Comparison of ENCODE assay signal across 32 cellular contexts in genomic region chr11:60783141-60783484, GRCh38. TPM values are rescaled to one million over a fixed set of nuclear protein-coding genes. Genes with fewer than 3 reads are reported as not detected.
"Had no signal": no experiment of that assay in that cellular context is flagged by ENCODE, and none has a peak within 500 bp of the region (broad histone marks: within the 10 kb centered on the region; RNA-seq: fewer than 3 reads in every experiment).

No MANE protein-coding gene starts in this region.

- ATAC-seq: activated CD4-positive, alpha-beta T cell treated with anti-CD3 and anti-CD28 coated beads for 36 hours; activated CD8-positive, alpha-beta memory T cell treated with anti-CD3 and anti-CD28 coated beads, Interleukin-2, amount 10 ng/mL, durations not matched to agents 7 days and 5 days; activated CD8-positive, alpha-beta T cell treated with anti-CD3 and anti-CD28 coated beads, Interleukin-2, amount 10 ng/mL, durations not matched to agents 7 days and 5 days; body of pancreas had no signal

- H3K4me3 Mint-ChIP-seq: activated CD4-positive, alpha-beta memory T cell treated with anti-CD3 and anti-CD28 coated beads for 36 hours; activated CD4-positive, alpha-beta T cell treated with anti-CD3 and anti-CD28 coated beads for 36 hours; activated CD4-positive, alpha-beta T cell treated with anti-CD3 and anti-CD28 coated beads, Interleukin-2, amount 10 ng/mL, durations not matched to agents 24 days and 14 days; activated CD8-positive, alpha-beta memory T cell treated with anti-CD3 and anti-CD28 coated beads, Interleukin-2, amount 10 ng/mL, durations not matched to agents 7 days and 5 days; activated CD8-positive, alpha-beta T cell treated with anti-CD3 and anti-CD28 coated beads, Interleukin-2, amount 10 ng/mL, durations not matched to agents 7 days and 5 days; activated naive CD8-positive, alpha-beta T cell; activated T-helper 1 cell treated with anti-CD3 and anti-CD28 coated beads, Interleukin-12 subunit alpha, Interleukin-12 subunit beta, Interleukin-2, Interleukin-4 antibody, amounts not matched to agents 30 ng/mL and 10 ng/mL and 1 ng/mL, durations not matched to agents 14 hours and 24 hours and 36 hours had no signal

- DNase-seq: activated CD4-positive, alpha-beta memory T cell treated with anti-CD3 and anti-CD28 coated beads for 36 hours; activated CD4-positive, alpha-beta T cell treated with anti-CD3 and anti-CD28 coated beads for 36 hours; activated CD4-positive, alpha-beta T cell treated with anti-CD3 and anti-CD28 coated beads, Interleukin-2, amount 10 ng/mL, durations not matched to agents 24 days and 14 days; activated CD4-positive, CD25-positive, alpha-beta regulatory T cell; activated CD4-positive, CD25-positive, alpha-beta regulatory T cell treated with anti-CD3 and anti-CD28 coated beads, Interleukin-2, amount 50 U/mL, for 72 hours; activated CD8-positive, alpha-beta memory T cell treated with anti-CD3 and anti-CD28 coated beads, Interleukin-2, amount 10 ng/mL, durations not matched to agents 7 days and 5 days; activated CD8-positive, alpha-beta memory T cell treated with anti-CD3 and anti-CD28 coated beads, Interleukin-2, amount 50 U/mL, for 4 hours; activated CD8-positive, alpha-beta T cell treated with anti-CD3 and anti-CD28 coated beads, Interleukin-2, amount 10 ng/mL, durations not matched to agents 7 days and 5 days; activated gamma-delta T cell treated with Interleukin-2 at 50 U/mL for 16 hours; activated naive CD4-positive, alpha-beta T cell treated with anti-CD3 and anti-CD28 coated beads, Interleukin-2, amount 50 U/mL, for 16 hours; activated naive CD4-positive, alpha-beta T cell treated with Interleukin-2 at 50 U/mL for 16 hours; activated T-cell treated with anti-CD3 and anti-CD28 coated beads, Interleukin-2, amount 50 U/mL, for 1 hour; activated T-cell treated with anti-CD3 and anti-CD28 coated beads, Interleukin-2, amount 50 U/mL, for 48 hours; amniotic stem cell; body of pancreas; caudate nucleus; colonic mucosa; effector CD8-positive, alpha-beta T cell; esophagus squamous epithelium; foreskin melanocyte; head of caudate nucleus; T-helper 2 cell had no signal

- H3K9me3 Mint-ChIP-seq: activated CD4-positive, alpha-beta memory T cell treated with anti-CD3 and anti-CD28 coated beads for 36 hours; activated CD4-positive, alpha-beta T cell treated with anti-CD3 and anti-CD28 coated beads, Interleukin-2, amount 10 ng/mL, durations not matched to agents 24 days and 14 days; activated T-helper 1 cell treated with anti-CD3 and anti-CD28 coated beads, Interleukin-12 subunit alpha, Interleukin-12 subunit beta, Interleukin-2, Interleukin-4 antibody, amounts not matched to agents 30 ng/mL and 10 ng/mL and 1 ng/mL, durations not matched to agents 14 hours and 24 hours and 36 hours; activated T-helper 2 cell treated with anti-CD3 and anti-CD28 coated beads, Interferon-gamma antibody, Interleukin-2, Interleukin-4, amounts not matched to agents 10 μg/mL and 5 μg/mL and 100 μg/mL, durations not matched to agents 14 hours and 24 hours and 36 hours had no signal

- H3K27ac Mint-ChIP-seq: activated CD4-positive, alpha-beta memory T cell treated with anti-CD3 and anti-CD28 coated beads for 36 hours; activated CD4-positive, alpha-beta T cell treated with anti-CD3 and anti-CD28 coated beads for 36 hours; activated CD4-positive, alpha-beta T cell treated with anti-CD3 and anti-CD28 coated beads, Interleukin-2, amount 10 ng/mL, durations not matched to agents 24 days and 14 days; activated CD8-positive, alpha-beta memory T cell treated with anti-CD3 and anti-CD28 coated beads, Interleukin-2, amount 10 ng/mL, durations not matched to agents 7 days and 5 days; activated CD8-positive, alpha-beta T cell treated with anti-CD3 and anti-CD28 coated beads, Interleukin-2, amount 10 ng/mL, durations not matched to agents 7 days and 5 days; activated naive CD8-positive, alpha-beta T cell; activated T-helper 1 cell treated with anti-CD3 and anti-CD28 coated beads, Interleukin-12 subunit alpha, Interleukin-12 subunit beta, Interleukin-2, Interleukin-4 antibody, amounts not matched to agents 30 ng/mL and 10 ng/mL and 1 ng/mL, durations not matched to agents 14 hours and 24 hours and 36 hours; activated T-helper 2 cell treated with anti-CD3 and anti-CD28 coated beads, Interferon-gamma antibody, Interleukin-2, Interleukin-4, amounts not matched to agents 10 μg/mL and 5 μg/mL and 100 μg/mL, durations not matched to agents 14 hours and 24 hours and 36 hours had no signal

- H3K4me1 Mint-ChIP-seq: activated CD4-positive, alpha-beta T cell treated with anti-CD3 and anti-CD28 coated beads for 36 hours; activated CD4-positive, alpha-beta T cell treated with anti-CD3 and anti-CD28 coated beads, Interleukin-2, amount 10 ng/mL, durations not matched to agents 24 days and 14 days; activated CD8-positive, alpha-beta memory T cell treated with anti-CD3 and anti-CD28 coated beads, Interleukin-2, amount 10 ng/mL, durations not matched to agents 7 days and 5 days had no signal

- H3K27me3 Mint-ChIP-seq: activated CD4-positive, alpha-beta memory T cell treated with anti-CD3 and anti-CD28 coated beads for 36 hours; activated CD4-positive, alpha-beta T cell treated with anti-CD3 and anti-CD28 coated beads for 36 hours; activated naive CD8-positive, alpha-beta T cell had no signal

- H3K36me3 Mint-ChIP-seq: activated CD4-positive, alpha-beta memory T cell treated with anti-CD3 and anti-CD28 coated beads for 36 hours; activated CD8-positive, alpha-beta memory T cell treated with anti-CD3 and anti-CD28 coated beads, Interleukin-2, amount 10 ng/mL, durations not matched to agents 7 days and 5 days; activated naive CD8-positive, alpha-beta T cell had no signal

RNA-seq across cellular contexts. Expression of gene MS4A10, which starts 2.0 kb away (rescaled TPM):
- total RNA-seq: activated CD4-positive, alpha-beta memory T cell treated with anti-CD3 and anti-CD28 coated beads for 36 hours; activated CD4-positive, alpha-beta T cell treated with anti-CD3 and anti-CD28 coated beads for 36 hours; activated CD4-positive, alpha-beta T cell treated with anti-CD3 and anti-CD28 coated beads, Interleukin-2, amount 10 ng/mL, durations not matched to agents 24 days and 14 days; activated CD8-positive, alpha-beta memory T cell treated with anti-CD3 and anti-CD28 coated beads for 36 hours; activated CD8-positive, alpha-beta memory T cell treated with anti-CD3 and anti-CD28 coated beads, Interleukin-2, amount 10 ng/mL, durations not matched to agents 7 days and 5 days; activated CD8-positive, alpha-beta T cell treated with anti-CD3 and anti-CD28 coated beads, Interleukin-2, amount 10 ng/mL, durations not matched to agents 7 days and 5 days; activated T-helper 1 cell treated with anti-CD3 and anti-CD28 coated beads, Interleukin-12 subunit alpha, Interleukin-12 subunit beta, Interleukin-2, Interleukin-4 antibody, amounts not matched to agents 30 ng/mL and 10 ng/mL and 1 ng/mL, durations not matched to agents 14 hours and 24 hours and 36 hours; activated T-helper 2 cell treated with anti-CD3 and anti-CD28 coated beads, Interferon-gamma antibody, Interleukin-2, Interleukin-4, amounts not matched to agents 10 μg/mL and 5 μg/mL and 100 μg/mL, durations not matched to agents 14 hours and 24 hours and 36 hours; aorta; body of pancreas; dermis microvascular lymphatic vessel endothelial cell; endothelial cell of umbilical vein; esophagus squamous epithelium; fibroblast of lung; fibroblast of villous mesenchyme; T-helper 1 cell treated with Interleukin-12 subunit alpha and Interleukin-12 subunit beta and Interleukin-4 antibody, amounts not matched to agents 30 ng/mL and 1 ng/mL, for 36 hours had no signal

RNA-seq across cellular contexts. Expression of gene MS4A15, which starts 26.4 kb away (rescaled TPM):
- total RNA-seq: activated CD4-positive, alpha-beta memory T cell treated with anti-CD3 and anti-CD28 coated beads for 36 hours; activated CD4-positive, alpha-beta T cell treated with anti-CD3 and anti-CD28 coated beads for 36 hours; activated CD4-positive, alpha-beta T cell treated with anti-CD3 and anti-CD28 coated beads, Interleukin-2, amount 10 ng/mL, durations not matched to agents 24 days and 14 days; activated CD8-positive, alpha-beta memory T cell treated with anti-CD3 and anti-CD28 coated beads for 36 hours; activated CD8-positive, alpha-beta memory T cell treated with anti-CD3 and anti-CD28 coated beads, Interleukin-2, amount 10 ng/mL, durations not matched to agents 7 days and 5 days; activated CD8-positive, alpha-beta T cell treated with anti-CD3 and anti-CD28 coated beads, Interleukin-2, amount 10 ng/mL, durations not matched to agents 7 days and 5 days; activated T-helper 1 cell treated with anti-CD3 and anti-CD28 coated beads, Interleukin-12 subunit alpha, Interleukin-12 subunit beta, Interleukin-2, Interleukin-4 antibody, amounts not matched to agents 30 ng/mL and 10 ng/mL and 1 ng/mL, durations not matched to agents 14 hours and 24 hours and 36 hours; activated T-helper 2 cell treated with anti-CD3 and anti-CD28 coated beads, Interferon-gamma antibody, Interleukin-2, Interleukin-4, amounts not matched to agents 10 μg/mL and 5 μg/mL and 100 μg/mL, durations not matched to agents 14 hours and 24 hours and 36 hours; aorta; body of pancreas; endothelial cell of umbilical vein; esophagus squamous epithelium; fibroblast of lung; fibroblast of villous mesenchyme; T-helper 1 cell treated with Interleukin-12 subunit alpha and Interleukin-12 subunit beta and Interleukin-4 antibody, amounts not matched to agents 30 ng/mL and 1 ng/mL, for 36 hours had no signal

RNA-seq across cellular contexts. Expression of gene MS4A18, which starts 58.6 kb away (rescaled TPM):
- total RNA-seq: activated CD4-positive, alpha-beta memory T cell treated with anti-CD3 and anti-CD28 coated beads for 36 hours; activated CD4-positive, alpha-beta T cell treated with anti-CD3 and anti-CD28 coated beads for 36 hours; activated CD4-positive, alpha-beta T cell treated with anti-CD3 and anti-CD28 coated beads, Interleukin-2, amount 10 ng/mL, durations not matched to agents 24 days and 14 days; activated CD8-positive, alpha-beta memory T cell treated with anti-CD3 and anti-CD28 coated beads for 36 hours; activated CD8-positive, alpha-beta memory T cell treated with anti-CD3 and anti-CD28 coated beads, Interleukin-2, amount 10 ng/mL, durations not matched to agents 7 days and 5 days; activated CD8-positive, alpha-beta T cell treated with anti-CD3 and anti-CD28 coated beads, Interleukin-2, amount 10 ng/mL, durations not matched to agents 7 days and 5 days; activated T-helper 1 cell treated with anti-CD3 and anti-CD28 coated beads, Interleukin-12 subunit alpha, Interleukin-12 subunit beta, Interleukin-2, Interleukin-4 antibody, amounts not matched to agents 30 ng/mL and 10 ng/mL and 1 ng/mL, durations not matched to agents 14 hours and 24 hours and 36 hours; activated T-helper 2 cell treated with anti-CD3 and anti-CD28 coated beads, Interferon-gamma antibody, Interleukin-2, Interleukin-4, amounts not matched to agents 10 μg/mL and 5 μg/mL and 100 μg/mL, durations not matched to agents 14 hours and 24 hours and 36 hours; aorta; body of pancreas; colonic mucosa; dermis microvascular lymphatic vessel endothelial cell; endothelial cell of umbilical vein; esophagus squamous epithelium; fibroblast of lung; fibroblast of villous mesenchyme; T-helper 1 cell treated with Interleukin-12 subunit alpha and Interleukin-12 subunit beta and Interleukin-4 antibody, amounts not matched to agents 30 ng/mL and 1 ng/mL, for 36 hours had no signal
